Comparison of ENCODE assay signal across 8 cellular contexts in the genomic region with DNA sequence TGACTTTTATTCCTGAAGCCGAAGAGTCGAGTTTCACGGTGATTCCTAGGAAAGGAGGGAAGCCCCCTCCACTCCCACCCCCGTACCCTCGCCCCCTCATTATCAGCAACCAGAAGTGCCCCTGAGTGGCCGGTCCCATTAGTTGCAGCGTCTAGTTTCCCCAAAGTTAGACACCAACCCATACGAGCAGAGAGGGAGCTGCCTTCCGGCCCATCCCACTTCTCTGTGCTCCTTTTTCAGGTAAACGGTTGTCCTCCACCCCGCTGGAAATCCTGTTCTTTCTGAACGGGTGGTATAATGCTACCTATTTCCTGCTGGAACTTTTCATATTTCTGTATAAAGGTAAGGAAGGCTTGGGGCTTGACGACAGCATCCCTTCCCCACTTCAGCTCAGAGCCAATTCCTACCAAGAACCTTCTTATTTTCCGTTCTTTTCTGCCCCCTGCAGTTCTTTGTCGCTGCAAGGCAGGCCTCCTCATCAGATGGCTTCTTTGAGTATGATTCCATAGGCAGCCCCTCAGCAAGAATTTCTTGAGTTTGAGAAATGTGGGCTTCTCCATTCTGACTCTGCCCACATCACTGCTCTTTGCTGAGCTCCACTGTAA. TPM values are rescaled to one million over a fixed set of nuclear protein-coding genes. Genes with fewer than 3 reads are reported as not detected.
DNase-seq lines count a peak whose midpoint lies in the region; ATAC-seq and TF ChIP-seq lines count a peak whose summit lies in the region.

No MANE protein-coding gene starts in this region.

- intact Hi-C loops in left lung (cut with DNase I), result no loop called here
- intact Hi-C loops in testis (cut with DNase I; ENCODE audit: low total_unique reads), result no loop called here

- ATAC-seq in left lung (peak; percentile 46), HG02981 (IDR thresholded peaks at IDR 0.05; ENCODE audit: unreplicated experiment) (no peak)

- CTCF ChIA-PET in AG04450 (lab: Charles Lee), result interaction anchor here (0.7 to 7.5 kb wide), 13 partner anchors 8 to 244 kb away, joined by 3 to 94 read pairs (median 3); partner anchors contain the start of gene TMEM138

- TF ChIP-seq CTCF in AG04450 (IDR thresholded peaks at IDR 0.05; ENCODE audit: low read depth, low read length) (peak; percentile 52), GM12873 (IDR thresholded peaks at IDR 0.05; ENCODE audit: insufficient read depth, low read depth, low read length, missing control alignments) (peak; percentile 35), left lung (IDR thresholded peaks at IDR 0.05) (no peak), testis (IDR thresholded peaks at IDR 0.05) (no peak)

- H3K27ac ChIP-seq in AG04450 (ENCODE audit: low read depth, low read length) (no peak overlapping the region), caudate nucleus (ENCODE audit: low read depth, low read length) (peak overlapping the region; percentile 82), left lung (peak overlapping the region; percentile 61 to 88), testis (peak overlapping the region; percentile 53 to 80)

- POLR2A ChIA-PET in AG04450 (lab: Yijun Ruan, JAX), result interaction anchor here (0.7 to 2.8 kb wide), 4 partner anchors 14 to 44 kb away, joined by 3 to 17 read pairs (median 6); partner anchors contain the start of genes CPSF7, CYB561A3, SDHAF2 and TMEM138

- peaks cover 0 to 37% of the 10 kb centered on the region in 2 donors for H3K36me3 ChIP-seq in left lung
- H3K36me3 ChIP-seq in testis (ENCODE audit: low read depth, missing control alignments), result no peaks in the 10 kb centered on the region

- WGBS in testis, 2 donors, result 2% methylated on average over 15 of the region's 15 CpGs

- H3K4me3 ChIP-seq in AG04450 (ENCODE audit: low read depth, low read length), result peak overlapping the region; percentile 67
- peak overlapping the region; percentile 79 to 81 for H3K4me3 ChIP-seq in left lung
- H3K4me3 ChIP-seq in testis, result peak overlapping the region; percentile 63 to 89

- DNase-seq in AG04450 (ENCODE audit: low read depth, low spot score), result no peak
- peak; percentile 59 for DNase-seq in OCI-M1 (lab: John Stamatoyannopoulos, UW)
- DNase-seq in caudate nucleus (lab: John Stamatoyannopoulos, UW), result peak in 12 of 61 donors; percentile 6 to 55 (median 26)
- DNase-seq in left lung, result no peak
- DNase-seq in testis, result peak; percentile 30
- no peak for DNase-seq in NCI-H2196 treated with DMSO at 0.1 percent for 48 hours (lab: John Stamatoyannopoulos, UW; ENCODE audit: unreplicated experiment)

- H3K9me3 ChIP-seq in AG04450 (ENCODE audit: control insufficient read depth, insufficient read depth, low read length) (no peaks in the 10 kb centered on the region; the same call in 1 of the 2 replicates), left lung (no peaks in the 10 kb centered on the region), testis (no peaks in the 10 kb centered on the region)

- H3K27me3 ChIP-seq in AG04450 (ENCODE audit: control insufficient read depth, insufficient read depth, low read length) (no peaks in the 10 kb centered on the region), left lung (no peaks in the 10 kb centered on the region), testis (no peaks in the 10 kb centered on the region)

- no peak for TF ChIP-seq POLR2A in testis (IDR thresholded peaks at IDR 0.05)

- H3K4me1 ChIP-seq in left lung, result peaks cover 0 to 21% of the 10 kb centered on the region in 2 donors
- peaks cover 8% of the 10 kb centered on the region for H3K4me1 ChIP-seq in testis

RNA-seq across cellular contexts. Expression of gene TMEM216, which starts 0.7 kb away (rescaled TPM):
- polyA plus RNA-seq in AG04450 (2011; rRNA removed) (28.8 and 32.6 TPM in 2 replicates), testis (ENCODE audit: insufficient read depth, low read depth, low replicate concordance) (29.5 TPM)
- polyA minus RNA-seq in AG04450 (2011; rRNA and poly(A)+ RNA removed), result 18.0 and 21.6 TPM in 2 replicates
- total RNA-seq in left lung (10 to 100 TPM; 10.3 to 10.4 TPM), testis (10 to 100 TPM; 19.4 to 25.6 TPM)

RNA-seq across cellular contexts. Expression of gene TMEM138, which starts 30.9 kb away (rescaled TPM):
- polyA plus RNA-seq in AG04450 (2011; rRNA removed) (71.7 and 79.2 TPM in 2 replicates), testis (ENCODE audit: insufficient read depth, low read depth, low replicate concordance) (61.8 TPM)
- 29.8 and 40.9 TPM in 2 replicates for polyA minus RNA-seq in AG04450 (2011; rRNA and poly(A)+ RNA removed)
- total RNA-seq in left lung (10 to 100 TPM; 37.5 to 50.5 TPM), testis (10 to 100 TPM; 41.8 to 42.1 TPM)

RNA-seq across cellular contexts. Expression of gene CYB561A3, which starts 31.4 kb away (rescaled TPM):
- polyA plus RNA-seq in AG04450 (2011; rRNA removed) (34.5 and 43.7 TPM in 2 replicates), testis (ENCODE audit: insufficient read depth, low read depth, low replicate concordance) (39.8 TPM)
- polyA minus RNA-seq in AG04450 (2011; rRNA and poly(A)+ RNA removed), result 37.5 and 46.2 TPM in 2 replicates
- total RNA-seq in left lung (10 to 100 TPM; 49.1 to 56.9 TPM), testis (10 to 100 TPM; 41.7 to 55.8 TPM)

RNA-seq across cellular contexts. Expression of gene CPSF7, which starts 36.7 kb away (rescaled TPM):
- 37.3 and 40.3 TPM in 2 replicates for polyA plus RNA-seq in AG04450 (2011; rRNA removed)
- 45.7 and 50.7 TPM in 2 replicates for polyA minus RNA-seq in AG04450 (2011; rRNA and poly(A)+ RNA removed)
- 10 to 100 TPM; 56.2 to 70.1 TPM for total RNA-seq in left lung
- 10 to 100 TPM; 84.2 to 86.5 TPM for total RNA-seq in testis
- 107 TPM for polyA plus RNA-seq in testis (ENCODE audit: insufficient read depth, low read depth, low replicate concordance)

RNA-seq across cellular contexts. Expression of gene SDHAF2, which starts 36.8 kb away (rescaled TPM):
- 71.6 and 86.5 TPM in 2 replicates for polyA plus RNA-seq in AG04450 (2011; rRNA removed)
- 59.9 and 74.6 TPM in 2 replicates for polyA minus RNA-seq in AG04450 (2011; rRNA and poly(A)+ RNA removed)
- 10 to 100 TPM; 32.1 to 38.2 TPM for total RNA-seq in left lung
- 10 to 100 TPM; 66.2 to 85.4 TPM for total RNA-seq in testis
- 46.8 TPM for polyA plus RNA-seq in testis (ENCODE audit: insufficient read depth, low read depth, low replicate concordance)

Comparison
In these comparisons a context has a peak if more than half of its experiments do, and no peak if none do; other contexts are left out.
1. DNase-seq: peak in OCI-M1 (single experiment) and testis (single experiment); none in AG04450 (single experiment), left lung (0 of 2) and NCI-H2196 treated with DMSO at 0.1 percent for 48 hours (single experiment).
2. CTCF ChIP-seq: peak in AG04450 (single experiment) and GM12873 (single experiment); none in left lung (0 of 2) and testis (0 of 3).
3. Peak in every context shown above with its lines, with median percentiles within 50 percentile points of each other: H3K4me3 ChIP-seq.